In genomic region chr11:76512851-76513653, GRCh38 we compare ENCODE assay signal across 9 cellular contexts.
DNase-seq lines count a peak whose midpoint lies in the region; ATAC-seq, FAIRE-seq and TF ChIP-seq lines count a peak whose summit lies in the region.
"Had no signal": no experiment of that assay in that cellular context is flagged by ENCODE, and none has a peak within 500 bp of the region (broad histone marks: within the 10 kb centered on the region; RNA-seq: fewer than 3 reads in every experiment).

No MANE protein-coding gene starts in this region.

- ATAC-seq in A549 (peak in 1 of 2 experiments; percentile 60; a peak in 4 of 6 replicates), GM21529 (IDR thresholded peaks at IDR 0.05; ENCODE audit: unreplicated experiment) (no peak)

- H3K4me2 ChIP-seq in A549 = no peak overlapping the region
- H3K4me2 ChIP-seq in SK-N-SH = no peak overlapping the region

- H3K9me3 ChIP-seq in A549 (no peaks in the 10 kb centered on the region), SK-N-SH (no peaks in the 10 kb centered on the region), spleen (no peaks in the 10 kb centered on the region)

- intact Hi-C loops in spleen (cut with DNase I; ENCODE audit: low total_unique reads) = no loop called here

- peaks cover 16% of the 10 kb centered on the region for H3F3A ChIP-seq in SK-N-SH (replicated peaks; ENCODE audit: insufficient read depth)

- H3K4me3 ChIP-seq in A549 (no peak overlapping the region), GM12865 (ENCODE audit: low read depth, low read length) (no peak overlapping the region), SK-N-SH (ENCODE audit: low read depth in 2 of 2, low read length in 1 of 2) (no peak overlapping the region), spleen (no peak overlapping the region)

- no peaks in the 10 kb centered on the region for H4K20me1 ChIP-seq in SK-N-SH (ENCODE audit: insufficient read depth)

- CTCF ChIA-PET in A549 (lab: Yijun Ruan, JAX) (interaction anchor here (0.7 to 2.1 kb wide), 11 partner anchors 10 to 525 kb away, joined by 3 to 9 read pairs (median 3); no protein-coding TSS in a partner anchor), SK-N-SH (lab: Yijun Ruan, JAX) (interaction anchor here (0.7 to 2.4 kb wide), 12 partner anchors 10 to 596 kb away, joined by 3 to 10 read pairs (median 3); partner anchors contain the start of genes GVQW3 and THAP12)

- peak in 1 of 2 experiments; percentile 48 for DNase-seq in A549 (ENCODE audit: low read depth in 1 of 2, low spot score in 1 of 2)
- peak; percentile 7 for DNase-seq in GM12865 (ENCODE audit: low read depth)
- peak; percentile 13 for DNase-seq in SK-N-SH
- DNase-seq in frontal cortex (ENCODE audit: low spot score in 2 of 2) = no peak
- no peak for DNase-seq in spleen
- no peak for DNase-seq in stimulated activated naive CD4-positive, alpha-beta T cell treated with Interleukin-2 at 50 U/mL for 16 hours (lab: John Stamatoyannopoulos, UW)
- DNase-seq in stimulated activated CD4-positive, alpha-beta T cell treated with anti-CD3 and anti-CD28 coated beads, Interleukin-2, amount 100 ng/mL, for 24 hours = no peak
- DNase-seq: NCI-H1417 treated with DMSO at 0.1 percent for 48 hours had no signal

- no peak for TF ChIP-seq EP300 in A549 (IDR thresholded peaks at IDR 0.05)
- no peak for TF ChIP-seq EP300 in SK-N-SH (IDR thresholded peaks at IDR 0.05; ENCODE audit: borderline replicate concordance in 1 of 2, low read depth in 1 of 2, low read length in 1 of 2)

- H3K27ac ChIP-seq in A549 (no peak overlapping the region), SK-N-SH (ENCODE audit: low read depth in 2 of 2, low read length in 1 of 2) (no peak overlapping the region), spleen (peak overlapping the region in 1 of 8 donors; percentile 22)

- no peaks in the 10 kb centered on the region for H3K79me2 ChIP-seq in SK-N-SH (ENCODE audit: insufficient read depth)

- peak; percentile 7 for FAIRE-seq in A549 (lab: Jason Lieb, UNC)
- FAIRE-seq in frontal cortex (lab: Jason Lieb, UNC) = peak; percentile 24

- TF ChIP-seq CTCF in A549 (IDR thresholded peaks at IDR 0.05) (peak; percentile 59), GM12865 (IDR thresholded peaks at IDR 0.05; ENCODE audit: insufficient read depth, low read depth, low read length, missing control alignments) (peak; percentile 17), SK-N-SH (IDR thresholded peaks at IDR 0.05) (peak; percentile 74), spleen (IDR thresholded peaks at IDR 0.05 in 8 of 11, conservative IDR thresholded peaks at IDR 0.05 in 3 of 11) (peak in 5 of 11 experiments; percentile 9 to 31 (median 14))

- H2AFZ ChIP-seq in SK-N-SH (ENCODE audit: low read depth) = no peak overlapping the region

- 8% methylated on average over 1 of the region's 1 CpG for WGBS in A549 (ENCODE audit: missing lambda C conversion rate)
- WGBS in SK-N-SH (ENCODE audit: low lambda C conversion rate) = 60% methylated on average over 1 of the region's 1 CpG
- 74 to 95% (median 84%) methylated on average over 1 of the region's 1 CpG for WGBS in spleen, 5 donors

- H3K9ac ChIP-seq in SK-N-SH = no peak overlapping the region

- H3K9me2 ChIP-seq in SK-N-SH = no peaks in the 10 kb centered on the region

- H3K4me1 ChIP-seq in A549 = no peaks in the 10 kb centered on the region
- H3K4me1 ChIP-seq in SK-N-SH (ENCODE audit: control insufficient read depth in 1 of 2, insufficient read depth in 2 of 2, low read depth in 1 of 2, low read length in 1 of 2) = peaks cover 0 to 21% of the 10 kb centered on the region in 2 experiments; a peak in 1 of 4 replicates
- H3K4me1 ChIP-seq in spleen = peaks cover 0 to 12% (median 0%) of the 10 kb centered on the region in 6 donors

- POLR2A ChIA-PET in A549 (lab: Yijun Ruan, JAX) (no interaction called here), SK-N-SH (lab: Yijun Ruan, JAX) (no interaction called here)

- TF ChIP-seq POLR2A in A549 (IDR thresholded peaks at IDR 0.05; ENCODE audit: low read length) = no peak
- no peak for TF ChIP-seq POLR2A in spleen (IDR thresholded peaks at IDR 0.05)

- H3K36me3 ChIP-seq in SK-N-SH (replicated peaks in 1 of 2; ENCODE audit: control insufficient read depth in 1 of 2, insufficient read depth in 2 of 2, low read length in 1 of 2) = peaks cover 16 to 32% of the 10 kb centered on the region in 2 experiments
- H3K36me3 ChIP-seq in spleen = peaks cover 0 to 60% (median 5%) of the 10 kb centered on the region in 6 donors

- TF ChIP-seq RAD21 in A549 (conservative IDR thresholded peaks at IDR 0.05 in 1 of 2, IDR thresholded peaks at IDR 0.05 in 1 of 2) = peak; percentile 61 to 65
- TF ChIP-seq RAD21 in SK-N-SH (IDR thresholded peaks at IDR 0.05; ENCODE audit: low read length) = peak; percentile 66

- H3K27me3 ChIP-seq in SK-N-SH (ENCODE audit: insufficient read depth) = no peaks in the 10 kb centered on the region
- H3K27me3 ChIP-seq in spleen (replicated peaks in 1 of 7) = no peaks in the 10 kb centered on the region

TF ChIP-seq in A549, 52 proteins besides CTCF, POLR2A, EP300 and RAD21:
- no peak for TF ChIP-seq RARB (CRISPR knock-in tag; IDR thresholded peaks at IDR 0.05)
- TF ChIP-seq RNF2 (IDR thresholded peaks at IDR 0.05; ENCODE audit: borderline replicate concordance, low read depth) = no peak
- TF ChIP-seq SMC3 (IDR thresholded peaks at IDR 0.05) = peak; percentile 42; the same call in 2 of the 3 replicates

TF ChIP-seq in SK-N-SH, 30 proteins besides CTCF, POLR2A, EP300 and RAD21:
- TF ChIP-seq SIN3A (IDR thresholded peaks at IDR 0.05; ENCODE audit: borderline replicate concordance, low read depth, low read length) (no peak), TEAD4 (IDR thresholded peaks at IDR 0.05; ENCODE audit: borderline replicate concordance, insufficient read depth) (no peak), CHD2 (IDR thresholded peaks at IDR 0.05; ENCODE audit: low read length, partially characterized antibody) (no peak), USF2 (IDR thresholded peaks at IDR 0.05; ENCODE audit: borderline replicate concordance, low read depth, low read length) (no peak), ZBTB33 (IDR thresholded peaks at IDR 0.05; ENCODE audit: borderline replicate concordance, low read depth) (no peak), TAF1 (IDR thresholded peaks at IDR 0.05; ENCODE audit: borderline replicate concordance, low read depth, low read length) (no peak)
TF ChIP-seq in SK-N-SH: peak in this region for 0.

Comparison
In these comparisons a context has a peak if more than half of its experiments do, and no peak if none do; other contexts are left out.
1. DNase-seq: peak in GM12865 (single experiment) and SK-N-SH (single experiment); none in frontal cortex (0 of 2), spleen (single experiment), stimulated activated naive CD4-positive, alpha-beta T cell treated with Interleukin-2 at 50 U/mL for 16 hours (single experiment) and stimulated activated CD4-positive, alpha-beta T cell treated with anti-CD3 and anti-CD28 coated beads, Interleukin-2, amount 100 ng/mL, for 24 hours (0 of 2).
2. Of the 12 proteins assayed by ChIP-seq in both A549 and SK-N-SH: peak only in A549: SMC3; only in SK-N-SH: none; in both: CTCF and RAD21; in neither: 9.